ENCODE assay signal across 8 cellular contexts in the genomic region with DNA sequence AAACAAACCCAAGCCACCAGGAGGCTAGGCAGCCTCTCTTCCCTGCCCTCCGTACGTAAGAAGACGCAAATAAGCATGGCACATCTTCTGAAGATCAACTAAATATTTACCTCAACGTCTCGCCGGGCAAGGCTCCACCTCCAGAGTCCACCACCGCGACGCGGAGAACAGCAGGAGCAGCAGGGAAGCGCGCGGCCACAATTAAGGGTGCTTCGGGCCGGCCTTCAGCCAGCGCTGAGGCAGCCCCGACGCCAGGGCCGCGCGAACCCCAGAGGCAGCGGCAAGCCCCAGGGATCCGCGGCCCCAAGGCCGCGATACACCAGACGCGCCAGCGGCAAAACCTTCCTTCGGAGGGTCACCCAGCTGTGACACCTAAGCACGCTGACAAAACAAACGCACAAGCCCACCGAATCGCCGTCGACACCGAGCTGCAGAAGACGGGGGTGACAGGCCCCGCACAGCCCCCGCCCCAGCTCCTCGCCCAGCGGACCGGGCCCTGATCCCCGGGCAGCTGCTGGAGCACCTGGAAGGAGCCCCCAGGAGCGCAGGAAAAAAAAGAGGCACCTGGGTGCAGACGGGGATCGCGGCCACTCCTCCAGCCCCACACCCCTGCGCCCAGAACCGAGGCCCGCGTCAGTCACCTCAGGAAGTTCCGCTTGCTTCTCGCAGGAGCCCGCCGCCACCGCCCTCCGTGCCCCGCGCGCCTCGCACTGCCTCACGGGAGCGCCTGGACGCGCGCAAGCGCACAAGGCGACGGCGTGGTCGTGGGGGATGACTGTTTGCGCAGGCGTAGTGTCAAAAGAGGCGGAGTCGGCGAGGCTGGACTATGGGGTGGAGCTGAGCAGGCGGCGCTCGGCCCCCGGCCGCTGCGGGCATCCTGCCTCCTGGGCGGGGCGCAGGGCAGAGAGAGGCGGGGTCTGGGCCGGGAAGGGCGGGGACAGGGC.
DNase-seq lines count a peak whose midpoint lies in the region; ATAC-seq, FAIRE-seq and TF ChIP-seq lines count a peak whose summit lies in the region.

A gene with protein sequence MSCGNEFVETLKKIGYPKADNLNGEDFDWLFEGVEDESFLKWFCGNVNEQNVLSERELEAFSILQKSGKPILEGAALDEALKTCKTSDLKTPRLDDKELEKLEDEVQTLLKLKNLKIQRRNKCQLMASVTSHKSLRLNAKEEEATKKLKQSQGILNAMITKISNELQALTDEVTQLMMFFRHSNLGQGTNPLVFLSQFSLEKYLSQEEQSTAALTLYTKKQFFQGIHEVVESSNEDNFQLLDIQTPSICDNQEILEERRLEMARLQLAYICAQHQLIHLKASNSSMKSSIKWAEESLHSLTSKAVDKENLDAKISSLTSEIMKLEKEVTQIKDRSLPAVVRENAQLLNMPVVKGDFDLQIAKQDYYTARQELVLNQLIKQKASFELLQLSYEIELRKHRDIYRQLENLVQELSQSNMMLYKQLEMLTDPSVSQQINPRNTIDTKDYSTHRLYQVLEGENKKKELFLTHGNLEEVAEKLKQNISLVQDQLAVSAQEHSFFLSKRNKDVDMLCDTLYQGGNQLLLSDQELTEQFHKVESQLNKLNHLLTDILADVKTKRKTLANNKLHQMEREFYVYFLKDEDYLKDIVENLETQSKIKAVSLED (minus strand): TSS at position 712 of the 944 bp plus-strand sequence. CDS start 1,175 bp downstream, outside the sequence.
A gene (minus strand): TSS at position 712 of the 944 bp plus-strand sequence. CDS start 12,890 bp downstream, outside the sequence.

- DNase-seq in D721Med (ENCODE audit: insufficient read length, low spot score): peak; percentile 97
- DNase-seq in HuH-7 (ENCODE audit: low spot score): peak; percentile 99
- peak; percentile 99 for DNase-seq in activated T-cell treated with anti-CD3 and anti-CD28 coated beads for 24 hours (ENCODE audit: low read depth)
- peak; percentile 83 for DNase-seq in epithelial cell of prostate (ENCODE audit: low read depth, low spot score)
- peak; percentile 98 for DNase-seq in stimulated activated CD8-positive, alpha-beta memory T cell treated with anti-CD3 and anti-CD28 coated beads, Interleukin-4, amount 100 ng/mL, for 4 hours (ENCODE audit: low read depth in 2 of 2, low spot score in 1 of 2)

- no peaks in the 10 kb centered on the region for H4K20me1 ChIP-seq in OCI-LY1 (ENCODE audit: insufficient read depth, low read length)

- TF ChIP-seq CTCF in D721Med (IDR thresholded peaks at IDR 0.05; ENCODE audit: insufficient read depth, missing control alignments) (no peak), OCI-LY1 (IDR thresholded peaks at IDR 0.05; ENCODE audit: low read length) (no peak)

- H3K4me1 ChIP-seq in OCI-LY1 (ENCODE audit: insufficient read depth, low read length, severe bottlenecking) (peaks cover 38% of the 10 kb centered on the region), mucosa of rectum (ENCODE audit: control insufficient read depth in 2 of 2, insufficient read depth in 2 of 2, low read length in 2 of 2) (peaks cover 24 to 33% of the 10 kb centered on the region in 2 donors)

- no peaks in the 10 kb centered on the region for H3K9me2 ChIP-seq in OCI-LY1 (ENCODE audit: low read depth, low read length)

- peak within 1 kb of the TSS; percentile 92 for H3K4me2 ChIP-seq in OCI-LY1 (ENCODE audit: low read length)

- peak within 1 kb of the TSS; percentile 35 for H3K27ac ChIP-seq in OCI-LY1 (ENCODE audit: low read depth, low read length, poor library complexity, severe bottlenecking)
- H3K27ac ChIP-seq in epithelial cell of prostate: peak within 1 kb of the TSS; percentile 51
- H3K27ac ChIP-seq in mucosa of rectum (ENCODE audit: low read depth in 2 of 2, low read length in 2 of 2): peak within 1 kb of the TSS; percentile 73 to 86

- no peak within 1 kb of the TSS for H2AFZ ChIP-seq in OCI-LY1 (ENCODE audit: low read length)

- FAIRE-seq in D721Med (lab: Jason Lieb, UNC): no peak

- H3K36me3 ChIP-seq in OCI-LY1 (ENCODE audit: insufficient read depth, low read length) (peaks cover 19% of the 10 kb centered on the region; the same call in 1 of the 2 replicates), mucosa of rectum (ENCODE audit: control insufficient read depth in 2 of 2, insufficient read depth in 2 of 2, low read length in 2 of 2) (peaks cover 0 to 3% of the 10 kb centered on the region in 2 donors)

- H3K9ac ChIP-seq in OCI-LY1 (ENCODE audit: low read length): peak within 1 kb of the TSS; percentile 79
- peak within 1 kb of the TSS; percentile 78 to 89 for H3K9ac ChIP-seq in mucosa of rectum (ENCODE audit: low read depth in 1 of 2, low read length in 2 of 2)

- H3K27me3 ChIP-seq in OCI-LY1 (ENCODE audit: insufficient read depth, low read length) (no peaks in the 10 kb centered on the region), mucosa of rectum (ENCODE audit: control insufficient read depth in 2 of 2, insufficient read depth in 2 of 2, low read length in 2 of 2) (no peaks in the 10 kb centered on the region)

- H3K9me3 ChIP-seq in OCI-LY1 (ENCODE audit: low read length): no peaks in the 10 kb centered on the region
- H3K9me3 ChIP-seq in mucosa of rectum (ENCODE audit: control insufficient read depth in 2 of 2, low read length in 2 of 2): no peaks in the 10 kb centered on the region

- no peaks in the 10 kb centered on the region for H3F3A ChIP-seq in OCI-LY1 (ENCODE audit: insufficient read depth, low read length)

- peak; percentile 83 for ATAC-seq in GM21515 (IDR thresholded peaks at IDR 0.05; ENCODE audit: unreplicated experiment)

- H3K4me3 ChIP-seq in OCI-LY1 (ENCODE audit: low read depth, low read length, poor library complexity, severe bottlenecking) (peak within 1 kb of the TSS; percentile 87), mucosa of rectum (ENCODE audit: low read length in 2 of 2) (peak within 1 kb of the TSS; percentile 91)

- peaks cover 32% of the 10 kb centered on the region for H3K79me2 ChIP-seq in OCI-LY1 (ENCODE audit: insufficient read depth, low read length)

Comparison
In these comparisons a context has a peak if more than half of its experiments do, and no peak if none do; other contexts are left out.
1. Peak in every context shown above with its lines: DNase-seq, ATAC-seq, H3K4me3 ChIP-seq and H3K27ac ChIP-seq.